ENCODE assay signal across 9 cellular contexts in the genomic region with DNA sequence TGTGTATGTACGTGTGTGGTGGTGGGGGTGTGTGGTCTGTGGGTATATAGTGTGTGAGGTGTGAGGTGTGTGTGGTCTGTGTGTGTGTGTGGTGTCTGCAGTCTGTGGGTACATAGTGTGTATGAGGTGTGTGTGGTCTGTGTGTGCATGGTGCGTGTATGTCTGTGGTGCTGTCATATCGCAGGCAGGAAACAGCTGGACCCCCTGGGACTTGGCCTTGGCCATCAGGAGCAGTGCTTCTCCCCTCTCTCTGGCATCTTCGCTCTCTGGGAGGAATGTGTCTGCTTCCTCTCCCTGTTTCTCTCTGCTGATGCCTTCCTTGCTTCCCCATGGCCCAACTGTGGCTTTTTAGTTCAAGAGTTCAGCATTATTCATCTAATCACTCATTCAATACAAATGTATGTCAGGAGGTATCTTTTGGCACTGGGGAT.
DNase-seq lines count a peak whose midpoint lies in the region; ATAC-seq, FAIRE-seq and TF ChIP-seq lines count a peak whose summit lies in the region.
"Had no signal": no experiment of that assay in that cellular context is flagged by ENCODE, and none has a peak within 500 bp of the region (broad histone marks: within the 10 kb centered on the region; RNA-seq: fewer than 3 reads in every experiment).

No MANE protein-coding gene starts in this region.

- H3K4me3 ChIP-seq in A549, result no peak overlapping the region
- no peak overlapping the region for H3K4me3 ChIP-seq in stomach

- H3K9me3 ChIP-seq in A549 (no peaks in the 10 kb centered on the region), T-helper 17 cell (ENCODE audit: control insufficient read depth, low read length, poor library complexity, severe bottlenecking) (no peaks in the 10 kb centered on the region), stomach (no peaks in the 10 kb centered on the region)

- H3K36me3 ChIP-seq in stomach, result no peaks in the 10 kb centered on the region

- CTCF ChIA-PET in A549 (lab: Yijun Ruan, JAX), result interaction anchor here (1.2 to 2.2 kb wide), 2 partner anchors 17 to 43 kb away, joined by 3 to 5 read pairs; no protein-coding TSS in a partner anchor
- CTCF ChIA-PET in GM10248 (lab: Yijun Ruan, JAX), result interaction anchor here (1.3 to 1.8 kb wide), 3 partner anchors 17 to 33 kb away, joined by 4 to 7 read pairs (median 5); no protein-coding TSS in a partner anchor

- peaks cover 0 to 3% (median 0%) of the 10 kb centered on the region in 3 donors for H3K27me3 ChIP-seq in stomach

- H3K27me3 Mint-ChIP-seq in T-helper 17 cell, result peaks cover 13% of the 10 kb centered on the region

- H3K27ac Mint-ChIP-seq in T-helper 17 cell, result no peak overlapping the region

- H3K36me3 Mint-ChIP-seq in T-helper 17 cell (ENCODE audit: low read depth), result no peaks in the 10 kb centered on the region

- WGBS in A549 (ENCODE audit: missing lambda C conversion rate), result 63% methylated on average over 4 of the region's 4 CpGs
- 53 to 70% (median 65%) methylated on average over 4 of the region's 4 CpGs for WGBS in stomach, 5 donors

- no peaks in the 10 kb centered on the region for H3K4me1 Mint-ChIP-seq in T-helper 17 cell

- no peak overlapping the region for H3K4me3 Mint-ChIP-seq in T-helper 17 cell

- no peak for FAIRE-seq in A549 (lab: Jason Lieb, UNC)

- TF ChIP-seq EP300 in A549 (IDR thresholded peaks at IDR 0.05), result no peak
- TF ChIP-seq EP300 in stomach (IDR thresholded peaks at IDR 0.05), result no peak

- H3K27ac ChIP-seq in A549, result no peak overlapping the region
- no peak overlapping the region for H3K27ac ChIP-seq in stomach

- TF ChIP-seq CTCF in A549 (IDR thresholded peaks at IDR 0.05), result no peak
- TF ChIP-seq CTCF in GM10248 (IDR thresholded peaks at IDR 0.05; ENCODE audit: control extremely low read depth, extremely low read depth, low read depth, missing control alignments), result no peak
- no peak for TF ChIP-seq CTCF in stomach (IDR thresholded peaks at IDR 0.05)

- ATAC-seq in A549, result peak; percentile 31 to 53; a peak in 5 of 6 replicates
- ATAC-seq in T-helper 17 cell, result peak; percentile 86
- ATAC-seq in HG02852 (IDR thresholded peaks at IDR 0.05; ENCODE audit: unreplicated experiment), result no peak
- ATAC-seq in GM21737 (IDR thresholded peaks at IDR 0.05; ENCODE audit: unreplicated experiment), result no peak

- intact Hi-C loops in stomach (cut with DNase I; ENCODE audit: low total_unique reads), result no loop called here

- TF ChIP-seq POLR2A in A549 (IDR thresholded peaks at IDR 0.05; ENCODE audit: low read length) (no peak), stomach (IDR thresholded peaks at IDR 0.05) (no peak)

- peak in 1 of 2 experiments; percentile 5 for DNase-seq in A549 (ENCODE audit: low read depth in 1 of 2, low spot score in 1 of 2)
- DNase-seq in GM10248 (ENCODE audit: extremely low spot score), result peak; percentile 33
- no peak for DNase-seq in T-helper 17 cell
- DNase-seq in germinal center (ENCODE audit: low spot score), result peak; percentile 14
- no peak for DNase-seq in stomach
- no peak for DNase-seq in inferior parietal cortex (ENCODE audit: extremely low spot score)
- DNase-seq: NCI-H187 had no signal

- H3K4me1 ChIP-seq in A549 (no peaks in the 10 kb centered on the region), stomach (no peaks in the 10 kb centered on the region)

- POLR2A ChIA-PET in A549 (lab: Yijun Ruan, JAX), result no interaction called here
- POLR2A ChIA-PET in GM10248 (lab: Yijun Ruan, JAX), result no interaction called here

- H3K4me2 ChIP-seq in A549, result no peak overlapping the region

- no peak for TF ChIP-seq RAD21 in A549 (conservative IDR thresholded peaks at IDR 0.05 in 1 of 2, IDR thresholded peaks at IDR 0.05 in 1 of 2)

TF ChIP-seq in A549, 52 proteins besides CTCF, POLR2A, EP300 and RAD21:
- TF ChIP-seq MAFK (IDR thresholded peaks at IDR 0.05; ENCODE audit: partially characterized antibody), result no peak
- TF ChIP-seq HOXB5 (CRISPR knock-in tag; IDR thresholded peaks at IDR 0.05), result no peak
- TF ChIP-seq NPAS2 (CRISPR knock-in tag; IDR thresholded peaks at IDR 0.05; ENCODE audit: borderline replicate concordance), result no peak
- TF ChIP-seq CHD4 (IDR thresholded peaks at IDR 0.05; ENCODE audit: borderline replicate concordance), result no peak
- no peak for TF ChIP-seq ZSCAN20 (CRISPR knock-in tag; IDR thresholded peaks at IDR 0.05)
- TF ChIP-seq KDM5A (IDR thresholded peaks at IDR 0.05), result no peak
- no peak for TF ChIP-seq KDM1A (IDR thresholded peaks at IDR 0.05; ENCODE audit: low read depth)
- no peak for TF ChIP-seq PHF8 (IDR thresholded peaks at IDR 0.05; ENCODE audit: borderline replicate concordance, low read depth)

Comparison
In these comparisons a context has a peak if more than half of its experiments do, and no peak if none do; other contexts are left out.
1. ATAC-seq: peak in A549 (2 of 2) and T-helper 17 cell (single experiment); none in HG02852 (single experiment) and GM21737 (single experiment).
2. DNase-seq: peak in GM10248 (single experiment) and germinal center (single experiment); none in T-helper 17 cell (0 of 3), stomach (single experiment) and inferior parietal cortex (single experiment).